32 cellular contexts compared by ENCODE assay signal in the genomic region with DNA sequence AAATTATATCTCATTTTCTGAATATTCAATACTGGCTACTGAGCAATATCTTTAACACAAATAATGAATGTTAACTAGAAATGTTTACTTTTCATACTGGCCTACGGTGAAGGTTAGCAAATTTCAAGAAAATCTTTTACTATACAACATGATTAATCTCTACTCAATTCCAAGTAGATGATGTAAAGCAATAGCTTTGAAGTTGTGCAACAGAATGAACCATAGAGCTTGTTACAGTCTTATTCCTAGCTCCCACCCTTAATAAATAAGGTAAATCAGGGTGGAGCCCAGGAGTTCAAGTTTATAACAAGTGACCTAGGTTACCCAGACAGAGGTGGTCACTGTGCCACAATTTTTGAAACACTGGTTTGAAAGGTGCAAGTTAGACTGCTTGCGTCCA.
"Had no signal": no experiment of that assay in that cellular context is flagged by ENCODE, and none has a peak within 500 bp of the region (broad histone marks: within the 10 kb centered on the region; RNA-seq: fewer than 3 reads in every experiment).

No MANE protein-coding gene starts in this region.

- DNase-seq: activated B cell treated with CpG ODN at 0.5 μM for 24 hours; activated CD4-positive, alpha-beta memory T cell treated with anti-CD3 and anti-CD28 coated beads for 36 hours; activated CD4-positive, alpha-beta T cell treated with anti-CD3 and anti-CD28 coated beads for 48 hours; activated CD8-positive, alpha-beta memory T cell treated with anti-CD3 and anti-CD28 coated beads, Interleukin-2, amount 10 ng/mL, durations not matched to agents 7 days and 5 days; activated CD8-positive, alpha-beta memory T cell treated with anti-CD3 and anti-CD28 coated beads, Interleukin-2, amount 50 U/mL, for 4 hours; activated CD8-positive, alpha-beta T cell treated with anti-CD3 and anti-CD28 coated beads, Interleukin-2, amount 10 ng/mL, durations not matched to agents 7 days and 5 days; activated effector memory CD4-positive, alpha-beta T cell treated with anti-CD3 and anti-CD28 coated beads, Interleukin-2, amount 50 U/mL, for 16 hours; activated naive CD4-positive, alpha-beta T cell treated with anti-CD3 and anti-CD28 coated beads for 36 hours; activated naive CD8-positive, alpha-beta T cell treated with anti-CD3 and anti-CD28 coated beads for 36 hours; activated naive CD8-positive, alpha-beta T cell treated with anti-CD3 and anti-CD28 coated beads, Interleukin-2, amount 50 U/mL, for 24 hours; activated T-cell treated with anti-CD3 and anti-CD28 coated beads, Interleukin-2, amount 50 U/mL, for 1 hour; activated T-cell treated with anti-CD3 and anti-CD28 coated beads, Interleukin-2, amount 50 U/mL, for 48 hours; amniotic stem cell; anterior cingulate cortex; brain microvascular endothelial cell; dorsolateral prefrontal cortex; effector memory CD4-positive, alpha-beta T cell; endodermal cell; foreskin fibroblast; head of caudate nucleus; T-helper 17 cell; T1000; WERI-Rb-1 had no signal

- H3K27ac Mint-ChIP-seq: activated B cell treated with CpG ODN at 0.5 μM for 24 hours; activated CD4-positive, alpha-beta memory T cell treated with anti-CD3 and anti-CD28 coated beads for 36 hours; activated CD8-positive, alpha-beta memory T cell treated with anti-CD3 and anti-CD28 coated beads, Interleukin-2, amount 10 ng/mL, durations not matched to agents 7 days and 5 days; activated CD8-positive, alpha-beta T cell treated with anti-CD3 and anti-CD28 coated beads, Interleukin-2, amount 10 ng/mL, durations not matched to agents 7 days and 5 days; activated naive CD4-positive, alpha-beta T cell treated with anti-CD3 and anti-CD28 coated beads for 36 hours; activated naive CD4-positive, alpha-beta T cell treated with anti-CD3 and anti-CD28 coated beads, Interleukin-2, amount 50 U/mL, for 24 hours; activated naive CD8-positive, alpha-beta T cell treated with anti-CD3 and anti-CD28 coated beads for 36 hours; activated naive CD8-positive, alpha-beta T cell treated with anti-CD3 and anti-CD28 coated beads, Interleukin-2, amount 50 U/mL, for 24 hours; activated T-helper 1 cell treated with anti-CD3 and anti-CD28 coated beads, Interleukin-12 subunit alpha, Interleukin-12 subunit beta, Interleukin-2, Interleukin-4 antibody, amounts not matched to agents 30 ng/mL and 10 ng/mL and 1 ng/mL, durations not matched to agents 14 hours and 24 hours and 36 hours; activated T-helper 2 cell treated with anti-CD3 and anti-CD28 coated beads, Interferon-gamma antibody, Interleukin-2, Interleukin-4, amounts not matched to agents 10 μg/mL and 5 μg/mL and 100 μg/mL, durations not matched to agents 14 hours and 24 hours and 36 hours; dendritic cell treated with granulocyte-macrophage colony-stimulating factor and Interleukin-4, amounts not matched to agents 40 ng/mL and 50 ng/mL, for 4 days; endodermal cell; T-helper 17 cell; T-helper 2 cell treated with Interferon-gamma antibody and Interleukin-4, amounts not matched to agents 5 μg/mL and 100 μg/mL, for 36 hours had no signal

- H3K9me3 Mint-ChIP-seq: activated CD4-positive, alpha-beta memory T cell treated with anti-CD3 and anti-CD28 coated beads for 36 hours; activated naive CD4-positive, alpha-beta T cell treated with anti-CD3 and anti-CD28 coated beads, Interleukin-2, amount 50 U/mL, for 24 hours; activated naive CD8-positive, alpha-beta T cell treated with anti-CD3 and anti-CD28 coated beads for 36 hours; activated naive CD8-positive, alpha-beta T cell treated with anti-CD3 and anti-CD28 coated beads, Interleukin-2, amount 50 U/mL, for 24 hours; activated T-helper 1 cell treated with anti-CD3 and anti-CD28 coated beads, Interleukin-12 subunit alpha, Interleukin-12 subunit beta, Interleukin-2, Interleukin-4 antibody, amounts not matched to agents 30 ng/mL and 10 ng/mL and 1 ng/mL, durations not matched to agents 14 hours and 24 hours and 36 hours; activated T-helper 2 cell treated with anti-CD3 and anti-CD28 coated beads, Interferon-gamma antibody, Interleukin-2, Interleukin-4, amounts not matched to agents 10 μg/mL and 5 μg/mL and 100 μg/mL, durations not matched to agents 14 hours and 24 hours and 36 hours; endodermal cell; T-helper 2 cell treated with Interferon-gamma antibody and Interleukin-4, amounts not matched to agents 5 μg/mL and 100 μg/mL, for 36 hours had no signal

- H3K4me1 Mint-ChIP-seq: activated B cell treated with CpG ODN at 0.5 μM for 24 hours; activated CD8-positive, alpha-beta memory T cell treated with anti-CD3 and anti-CD28 coated beads, Interleukin-2, amount 10 ng/mL, durations not matched to agents 7 days and 5 days; activated naive CD4-positive, alpha-beta T cell treated with anti-CD3 and anti-CD28 coated beads, Interleukin-2, amount 50 U/mL, for 24 hours; activated naive CD8-positive, alpha-beta T cell treated with anti-CD3 and anti-CD28 coated beads for 36 hours; activated naive CD8-positive, alpha-beta T cell treated with anti-CD3 and anti-CD28 coated beads, Interleukin-2, amount 50 U/mL, for 24 hours; central memory CD8-positive, alpha-beta T cell; T-helper 17 cell had no signal

- H3K4me3 ChIP-seq: coronary artery, dorsolateral prefrontal cortex had no signal

- ATAC-seq: activated CD4-positive, CD25-positive, alpha-beta regulatory T cell treated with anti-CD3 and anti-CD28 coated beads, Interleukin-2, amount 50 U/mL, for 24 hours; activated CD8-positive, alpha-beta memory T cell treated with anti-CD3 and anti-CD28 coated beads, Interleukin-2, amount 10 ng/mL, durations not matched to agents 7 days and 5 days; activated CD8-positive, alpha-beta T cell treated with anti-CD3 and anti-CD28 coated beads, Interleukin-2, amount 10 ng/mL, durations not matched to agents 7 days and 5 days; activated naive CD8-positive, alpha-beta T cell treated with anti-CD3 and anti-CD28 coated beads, Interleukin-2, amount 50 U/mL, for 24 hours; esophagus mucosa; T-helper 17 cell had no signal

- H3K27ac ChIP-seq: brain microvascular endothelial cell, coronary artery, WERI-Rb-1 had no signal

- H3K36me3 ChIP-seq: brain microvascular endothelial cell, WERI-Rb-1 had no signal

- H3K27me3 ChIP-seq: brain microvascular endothelial cell, dorsolateral prefrontal cortex had no signal

- H3K36me3 Mint-ChIP-seq: activated CD4-positive, alpha-beta memory T cell treated with anti-CD3 and anti-CD28 coated beads for 36 hours; activated CD8-positive, alpha-beta memory T cell treated with anti-CD3 and anti-CD28 coated beads, Interleukin-2, amount 10 ng/mL, durations not matched to agents 7 days and 5 days; activated naive CD4-positive, alpha-beta T cell treated with anti-CD3 and anti-CD28 coated beads, Interleukin-2, amount 50 U/mL, for 24 hours; activated naive CD8-positive, alpha-beta T cell treated with anti-CD3 and anti-CD28 coated beads for 36 hours had no signal

- H3K27me3 Mint-ChIP-seq: activated B cell treated with CpG ODN at 0.5 μM for 24 hours; activated CD4-positive, alpha-beta memory T cell treated with anti-CD3 and anti-CD28 coated beads for 36 hours; activated CD8-positive, alpha-beta memory T cell treated with anti-CD3 and anti-CD28 coated beads, Interleukin-2, amount 10 ng/mL, durations not matched to agents 7 days and 5 days; activated naive CD4-positive, alpha-beta T cell treated with anti-CD3 and anti-CD28 coated beads, Interleukin-2, amount 50 U/mL, for 24 hours; activated naive CD8-positive, alpha-beta T cell treated with anti-CD3 and anti-CD28 coated beads for 36 hours; activated naive CD8-positive, alpha-beta T cell treated with anti-CD3 and anti-CD28 coated beads, Interleukin-2, amount 50 U/mL, for 24 hours; central memory CD8-positive, alpha-beta T cell; dendritic cell treated with granulocyte-macrophage colony-stimulating factor and Interleukin-4, amounts not matched to agents 40 ng/mL and 50 ng/mL, for 4 days had no signal

- H3K4me3 Mint-ChIP-seq: activated B cell treated with CpG ODN at 0.5 μM for 24 hours; activated CD4-positive, alpha-beta memory T cell treated with anti-CD3 and anti-CD28 coated beads for 36 hours; activated CD8-positive, alpha-beta memory T cell treated with anti-CD3 and anti-CD28 coated beads, Interleukin-2, amount 10 ng/mL, durations not matched to agents 7 days and 5 days; activated CD8-positive, alpha-beta T cell treated with anti-CD3 and anti-CD28 coated beads, Interleukin-2, amount 10 ng/mL, durations not matched to agents 7 days and 5 days; activated naive CD4-positive, alpha-beta T cell treated with anti-CD3 and anti-CD28 coated beads for 36 hours; activated naive CD4-positive, alpha-beta T cell treated with anti-CD3 and anti-CD28 coated beads, Interleukin-2, amount 50 U/mL, for 24 hours; activated naive CD8-positive, alpha-beta T cell treated with anti-CD3 and anti-CD28 coated beads for 36 hours; activated naive CD8-positive, alpha-beta T cell treated with anti-CD3 and anti-CD28 coated beads, Interleukin-2, amount 50 U/mL, for 24 hours; activated T-helper 1 cell treated with anti-CD3 and anti-CD28 coated beads, Interleukin-12 subunit alpha, Interleukin-12 subunit beta, Interleukin-2, Interleukin-4 antibody, amounts not matched to agents 30 ng/mL and 10 ng/mL and 1 ng/mL, durations not matched to agents 14 hours and 24 hours and 36 hours; central memory CD8-positive, alpha-beta T cell; dendritic cell treated with granulocyte-macrophage colony-stimulating factor and Interleukin-4, amounts not matched to agents 40 ng/mL and 50 ng/mL, for 4 days; endodermal cell; T-helper 17 cell; T-helper 2 cell treated with Interferon-gamma antibody and Interleukin-4, amounts not matched to agents 5 μg/mL and 100 μg/mL, for 36 hours had no signal
